ENCODE assay signal across 21 cellular contexts in the genomic region with DNA sequence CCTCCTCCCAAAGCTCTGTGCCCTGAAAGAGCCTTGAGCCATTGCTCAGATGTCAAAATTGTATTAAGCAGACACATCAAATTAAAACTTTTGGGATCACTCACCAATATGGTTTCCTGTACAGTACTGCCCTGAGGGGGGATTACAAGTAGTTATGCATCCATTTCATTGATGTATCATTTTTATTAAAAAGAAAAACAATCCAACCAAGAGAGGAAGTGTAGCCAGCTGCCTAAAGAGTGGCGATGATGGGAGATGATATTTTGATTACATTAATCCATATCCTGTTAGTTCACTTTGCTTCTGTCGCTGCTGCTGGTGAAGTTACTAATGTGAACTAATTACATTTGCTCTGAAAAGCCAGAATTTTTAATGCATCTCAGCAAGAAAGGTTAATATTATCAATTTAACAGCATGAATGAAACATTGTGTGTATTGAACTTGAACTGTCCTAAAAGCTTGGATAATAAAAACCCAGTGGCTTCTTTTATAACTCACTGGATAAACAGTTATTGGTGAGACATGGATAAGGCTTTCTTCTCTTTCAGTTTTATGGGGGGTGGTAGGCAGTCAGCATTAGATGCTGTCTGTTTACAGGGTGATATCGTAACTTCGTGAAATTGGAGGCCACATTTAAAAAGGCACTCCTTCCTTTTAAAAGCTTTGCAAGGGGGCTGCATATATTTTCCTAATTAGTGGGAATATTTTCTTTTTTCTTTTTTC.
A peak's percentile ranks its signal among the peaks of the same experiment; 100 is the strongest.
DNase-seq lines count a peak whose midpoint lies in the region; TF ChIP-seq lines count a peak whose summit lies in the region.
"Had no signal": no experiment of that assay in that cellular context is flagged by ENCODE, and none has a peak within 500 bp of the region (broad histone marks: within the 10 kb centered on the region; RNA-seq: fewer than 3 reads in every experiment).

No MANE protein-coding gene starts in this region.

- H3K4me1 ChIP-seq in A673 (ENCODE audit: insufficient read depth, low read length, poor library complexity, severe bottlenecking), result peaks cover 27% of the 10 kb centered on the region
- H3K4me1 ChIP-seq in H9 (ENCODE audit: insufficient read depth, low read length), result peaks cover 25% of the 10 kb centered on the region
- H3K4me1 ChIP-seq in hepatocyte (ENCODE audit: insufficient read depth), result peaks cover 45% of the 10 kb centered on the region

- H3K18ac ChIP-seq in H9 (ENCODE audit: insufficient read length, low read depth, low read length), result no peak overlapping the region

- no TSS peak for BruUV-seq in A673 (replicated peaks; lab: Mats Ljungman, UMichigan)

- no CpG with 5 or more reads among the region's 4 CpGs for WGBS in H9 (ENCODE audit: extremely low coverage, insufficient read length, low lambda C conversion rate)
- 56% methylated on average over 4 of the region's 4 CpGs for WGBS in hepatocyte (ENCODE audit: low lambda C conversion rate, missing lambda C conversion rate)

- no peak overlapping the region for H2BK20ac ChIP-seq in H9 (ENCODE audit: low read depth, low read length, poor library complexity, severe bottlenecking)

- H3K4me2 ChIP-seq in H9 (ENCODE audit: insufficient read depth, insufficient read length, low read length), result no peak overlapping the region
- peak overlapping the region; percentile 24 for H3K4me2 ChIP-seq in hepatocyte

- H3K9me2 ChIP-seq in hepatocyte (replicated peaks; ENCODE audit: insufficient read depth), result no peaks in the 10 kb centered on the region

- H3T11ph ChIP-seq in H9 (ENCODE audit: low read length), result no peak overlapping the region

- H3K27ac Mint-ChIP-seq in H9, result peak overlapping the region in 2 of 3 experiments; percentile 6 to 22; a peak in 2 of 7 replicates
- H3K27ac Mint-ChIP-seq: activated naive CD4-positive, alpha-beta T cell treated with anti-CD3 and anti-CD28 coated beads, Interleukin-2, amount 10 ng/mL, durations not matched to agents 7 days and 5 days; activated T-cell treated with anti-CD3 and anti-CD28 coated beads, Interleukin-2, amount 50 U/mL, for 72 hours; stimulated activated effector memory CD8-positive, alpha-beta T cell treated with anti-CD3 and anti-CD28 coated beads, Interleukin-12 subunit alpha, Interleukin-12 subunit beta, amount 100 ng/mL, for 72 hours had no signal

- no peak overlapping the region for H3K4ac ChIP-seq in H9 (ENCODE audit: low read depth, low read length)

- H2BK5ac ChIP-seq in H9 (ENCODE audit: insufficient read length, low read length), result no peak overlapping the region

- H3K14ac ChIP-seq in H9 (ENCODE audit: insufficient read depth, low read length), result no peak overlapping the region

- no peak overlapping the region for H3K56ac ChIP-seq in H9 (ENCODE audit: insufficient read length, low read depth, low read length)

- intact Hi-C loops in A673 (cut with micrococcal nuclease; ENCODE audit: unreplicated experiment), result no loop called here

- no peaks in the 10 kb centered on the region for H3K23me2 ChIP-seq in H9 (ENCODE audit: insufficient read length, low read depth, low read length, poor library complexity, severe bottlenecking)

- H3K9me3 Mint-ChIP-seq in H9, result no peaks in the 10 kb centered on the region; a peak in 1 of 5 replicates
- H3K9me3 Mint-ChIP-seq: activated T-cell treated with anti-CD3 and anti-CD28 coated beads, Interleukin-2, amount 50 U/mL, for 72 hours; stimulated activated effector memory CD8-positive, alpha-beta T cell treated with anti-CD3 and anti-CD28 coated beads, Interleukin-12 subunit alpha, Interleukin-12 subunit beta, amount 100 ng/mL, for 72 hours had no signal

- DNase-seq in A673 (ENCODE audit: low spot score), result peak; percentile 57
- no peak for DNase-seq in H9
- no peak for DNase-seq in hepatocyte (ENCODE audit: low spot score)
- DNase-seq in DMS53 (lab: John Stamatoyannopoulos, UW), result no peak
- no peak for DNase-seq in activated naive CD4-positive, alpha-beta T cell (lab: John Stamatoyannopoulos, UW)
- no peak for DNase-seq in brain microvascular endothelial cell
- DNase-seq in NCI-H2107 (lab: John Stamatoyannopoulos, UW), result no peak
- DNase-seq: activated CD4-positive, alpha-beta T cell treated with anti-CD3 and anti-CD28 coated beads for 48 hours; activated naive CD4-positive, alpha-beta T cell treated with anti-CD3 and anti-CD28 coated beads, Interleukin-2, amount 10 ng/mL, durations not matched to agents 7 days and 5 days; activated T-cell treated with anti-CD3 and anti-CD28 coated beads, Interleukin-2, amount 50 U/mL, for 72 hours; amygdala; MM.1S; naive thymus-derived CD8-positive, alpha-beta T cell; NCI-H1436; NCI-H446 treated with DMSO at 0.1 percent for 48 hours; NK-92 treated with Interleukin-12 subunit alpha and Interleukin-12 subunit beta, amount 100 ng/mL, for 24 hours; pancreas had no signal

- H3K36me3 ChIP-seq in A673 (ENCODE audit: insufficient read depth, low read length, poor library complexity, severe bottlenecking) (no peaks in the 10 kb centered on the region), hepatocyte (replicated peaks; ENCODE audit: insufficient read depth, low read depth) (no peaks in the 10 kb centered on the region), brain microvascular endothelial cell (replicated peaks) (no peaks in the 10 kb centered on the region)
- H3K36me3 ChIP-seq: pancreas had no signal

- H3K36me3 Mint-ChIP-seq in H9 (ENCODE audit: insufficient read depth in 1 of 3, low read depth in 3 of 3), result no peaks in the 10 kb centered on the region
- H3K36me3 Mint-ChIP-seq: naive thymus-derived CD8-positive, alpha-beta T cell; stimulated activated effector memory CD8-positive, alpha-beta T cell treated with anti-CD3 and anti-CD28 coated beads, Interleukin-12 subunit alpha, Interleukin-12 subunit beta, amount 100 ng/mL, for 72 hours had no signal

- peaks cover 17% of the 10 kb centered on the region for H3K79me1 ChIP-seq in H9 (ENCODE audit: insufficient read depth, low read depth, low read length, poor library complexity, severe bottlenecking)

- H3K9ac ChIP-seq in H9 (ENCODE audit: extremely low read depth, insufficient read length, low read length), result no peak overlapping the region

- H3K27me3 ChIP-seq in A673 (replicated peaks; ENCODE audit: insufficient read depth, low read depth, low read length, poor library complexity), result no peaks in the 10 kb centered on the region
- H3K27me3 ChIP-seq in H9 (ENCODE audit: insufficient read depth, low read length), result no peaks in the 10 kb centered on the region
- no peaks in the 10 kb centered on the region for H3K27me3 ChIP-seq in hepatocyte
- H3K27me3 ChIP-seq in brain microvascular endothelial cell (replicated peaks), result no peaks in the 10 kb centered on the region
- H3K27me3 ChIP-seq: pancreas had no signal

- no peak overlapping the region for H3K4me3 ChIP-seq in A673 (ENCODE audit: low read depth, low read length, poor library complexity, severe bottlenecking)
- H3K4me3 ChIP-seq in hepatocyte, result no peak overlapping the region
- no peak overlapping the region for H3K4me3 ChIP-seq in brain microvascular endothelial cell (ENCODE audit: low read depth, low read length)
- H3K4me3 ChIP-seq: K562, pancreas had no signal

- in situ Hi-C loops in brain microvascular endothelial cell (cut with HindIII; ENCODE audit: low pct_ligation_motif_present, low sequenced_read_pairs), result no loop called here

- no peak overlapping the region for H2BK120ac ChIP-seq in H9 (ENCODE audit: low read depth, low read length, poor library complexity, severe bottlenecking)

- H2BK12ac ChIP-seq in H9 (ENCODE audit: insufficient read length, low read depth, low read length), result no peak overlapping the region

- H2BK15ac ChIP-seq in H9 (ENCODE audit: low read depth, low read length), result no peak overlapping the region

- CTCF ChIA-PET in A673 (lab: Charles Lee), result no interaction called here

- H3K4me1 Mint-ChIP-seq in H9, result peaks cover 62 to 66% of the 10 kb centered on the region in 2 experiments

- H3K9me3 ChIP-seq in A673 (ENCODE audit: low read depth, low read length, poor library complexity, severe bottlenecking) (no peaks in the 10 kb centered on the region), H9 (ENCODE audit: control insufficient read depth, low read depth, low read length) (no peaks in the 10 kb centered on the region), hepatocyte (ENCODE audit: low read depth) (no peaks in the 10 kb centered on the region)
- H3K9me3 ChIP-seq: pancreas had no signal

- H3K79me2 ChIP-seq in H9 (ENCODE audit: insufficient read depth, low read length), result peaks cover 77% of the 10 kb centered on the region; the same call in 1 of the 2 replicates
- H3K79me2 ChIP-seq in hepatocyte, result peaks cover 96% of the 10 kb centered on the region

- H3K27me3 Mint-ChIP-seq in H9 (ENCODE audit: low read depth), result no peaks in the 10 kb centered on the region
- H3K27me3 Mint-ChIP-seq: activated naive CD4-positive, alpha-beta T cell treated with anti-CD3 and anti-CD28 coated beads, Interleukin-2, amount 10 ng/mL, durations not matched to agents 7 days and 5 days; naive thymus-derived CD8-positive, alpha-beta T cell had no signal

- POLR2A ChIA-PET in A673 (lab: Charles Lee; ENCODE audit: low non-redundant PET), result no interaction called here

- H3K27ac ChIP-seq in A673 (ENCODE audit: low read depth, low read length, poor library complexity, severe bottlenecking), result no peak overlapping the region
- no peak overlapping the region for H3K27ac ChIP-seq in H9 (ENCODE audit: insufficient read length, low read depth, low read length)
- peak overlapping the region; percentile 63 for H3K27ac ChIP-seq in VCaP
- no peak overlapping the region for H3K27ac ChIP-seq in hepatocyte
- H3K27ac ChIP-seq in brain microvascular endothelial cell, result no peak overlapping the region
- H3K27ac ChIP-seq: C4-2B, pancreas had no signal

- no peak overlapping the region for H2AFZ ChIP-seq in H9 (ENCODE audit: low read length)
- H2AFZ ChIP-seq in hepatocyte, result no peak overlapping the region

- H4K8ac ChIP-seq in H9 (replicated peaks; ENCODE audit: insufficient read length, low read depth, low read length), result no peak overlapping the region

- no peak overlapping the region for H4K5ac ChIP-seq in H9 (ENCODE audit: insufficient read length, low read depth, low read length)

- TF ChIP-seq CTCF in A673 (conservative IDR thresholded peaks at IDR 0.05; ENCODE audit: low read depth, low read length) (no peak), H9 (conservative IDR thresholded peaks at IDR 0.05) (no peak), VCaP (conservative IDR thresholded peaks at IDR 0.05) (no peak), hepatocyte (IDR thresholded peaks at IDR 0.05; ENCODE audit: poor library complexity) (no peak), brain microvascular endothelial cell (IDR thresholded peaks at IDR 0.05; ENCODE audit: low read depth, low read length, missing control alignments) (no peak)

- no peak overlapping the region for H4K91ac ChIP-seq in H9 (ENCODE audit: insufficient read length, low read depth, low read length)

- no peak overlapping the region for H3K4me3 Mint-ChIP-seq in H9
- H3K4me3 Mint-ChIP-seq: activated naive CD4-positive, alpha-beta T cell treated with anti-CD3 and anti-CD28 coated beads, Interleukin-2, amount 10 ng/mL, durations not matched to agents 7 days and 5 days; activated T-cell treated with anti-CD3 and anti-CD28 coated beads, Interleukin-2, amount 50 U/mL, for 72 hours; stimulated activated effector memory CD8-positive, alpha-beta T cell treated with anti-CD3 and anti-CD28 coated beads, Interleukin-12 subunit alpha, Interleukin-12 subunit beta, amount 100 ng/mL, for 72 hours had no signal

- H4K20me1 ChIP-seq in H9 (ENCODE audit: control insufficient read depth, insufficient read depth, insufficient read length) (no peaks in the 10 kb centered on the region), hepatocyte (ENCODE audit: insufficient read depth, poor library complexity, severe bottlenecking) (peaks cover 12% of the 10 kb centered on the region)

- H3K23ac ChIP-seq in H9 (ENCODE audit: insufficient read length, low read depth, low read length), result no peak overlapping the region

- no peak overlapping the region for H2AK5ac ChIP-seq in H9 (ENCODE audit: insufficient read length, low read length)
